23 cellular contexts compared by ENCODE assay signal in the genomic region with DNA sequence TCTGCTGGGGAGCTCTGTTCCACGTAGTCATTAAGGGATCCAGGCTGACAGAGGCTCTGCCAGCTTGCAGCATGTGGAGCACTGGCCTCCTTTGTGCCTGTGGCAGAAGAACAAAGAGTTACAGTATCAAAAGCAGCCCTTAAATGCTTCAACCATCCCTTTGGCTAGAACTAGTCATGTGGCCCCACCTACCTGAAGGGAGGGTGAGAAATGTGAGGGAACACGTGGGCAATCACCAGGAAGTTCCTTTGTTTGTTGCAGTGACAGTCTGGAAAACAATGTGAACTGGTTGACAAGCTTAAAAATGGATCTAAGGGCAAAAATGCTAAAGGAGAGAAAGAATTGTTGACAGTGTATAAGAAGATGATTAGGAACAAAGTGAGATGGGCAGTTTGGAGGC.
"Had no signal": no experiment of that assay in that cellular context is flagged by ENCODE, and none has a peak within 500 bp of the region (broad histone marks: within the 10 kb centered on the region; RNA-seq: fewer than 3 reads in every experiment).

No MANE protein-coding gene starts in this region.

- H3K36me3 Mint-ChIP-seq: activated naive CD4-positive, alpha-beta T cell treated with anti-CD3 and anti-CD28 coated beads, Interleukin-2, amount 50 U/mL, for 24 hours; memory B cell; naive B cell had no signal

- FAIRE-seq: astrocyte, urothelium cell line had no signal

- H3K36me3 ChIP-seq: cardiac muscle cell, left ventricle myocardium inferior, right atrium auricular region, tibial nerve, WERI-Rb-1 had no signal

- H3K27ac ChIP-seq: cardiac muscle cell, left ventricle myocardium inferior, right atrium auricular region, tibial nerve, WERI-Rb-1 had no signal

- H3K4me3 Mint-ChIP-seq: activated naive CD4-positive, alpha-beta T cell treated with anti-CD3 and anti-CD28 coated beads, Interleukin-2, amount 50 U/mL, for 24 hours; activated T-cell treated with anti-CD3 and anti-CD28 coated beads, Interleukin-2, amount 50 U/mL, for 72 hours; dendritic cell treated with granulocyte-macrophage colony-stimulating factor and Interleukin-4, amounts not matched to agents 40 ng/mL and 50 ng/mL, for 4 days; memory B cell; neural crest cell had no signal

- H3K27me3 Mint-ChIP-seq: activated naive CD4-positive, alpha-beta T cell treated with anti-CD3 and anti-CD28 coated beads, Interleukin-2, amount 50 U/mL, for 24 hours; dendritic cell treated with granulocyte-macrophage colony-stimulating factor and Interleukin-4, amounts not matched to agents 40 ng/mL and 50 ng/mL, for 4 days; naive B cell had no signal

- DNase-seq: activated CD4-positive, alpha-beta T cell treated with anti-CD3 and anti-CD28 coated beads, Interleukin-2, amount 50 U/mL, for 4 hours; activated gamma-delta T cell; activated T-cell treated with anti-CD3 and anti-CD28 coated beads, Interleukin-2, amount 50 U/mL, for 72 hours; hypothalamus; left ventricle myocardium inferior; mucosa of descending colon; naive B cell; stimulated activated CD4-positive, alpha-beta T cell treated with anti-CD3 and anti-CD28 coated beads, Interleukin-12 subunit alpha, Interleukin-12 subunit beta, amount 100 ng/mL, for 4 hours; stimulated activated CD4-positive, alpha-beta T cell treated with anti-CD3 and anti-CD28 coated beads, Interleukin-2, amount 100 ng/mL, for 24 hours; stimulated activated naive CD4-positive, alpha-beta T cell treated with Interleukin-2 at 50 U/mL for 16 hours; substantia nigra; T-helper 2 cell; WERI-Rb-1 had no signal

- H3K27me3 ChIP-seq: cardiac muscle cell, right atrium auricular region, tibial nerve had no signal

- H3K4me1 ChIP-seq: left ventricle myocardium inferior, right atrium auricular region, tibial nerve had no signal

- H3K27ac Mint-ChIP-seq: activated naive CD4-positive, alpha-beta T cell treated with anti-CD3 and anti-CD28 coated beads, Interleukin-2, amount 50 U/mL, for 24 hours; activated T-cell treated with anti-CD3 and anti-CD28 coated beads, Interleukin-2, amount 50 U/mL, for 72 hours; dendritic cell treated with granulocyte-macrophage colony-stimulating factor and Interleukin-4, amounts not matched to agents 40 ng/mL and 50 ng/mL, for 4 days; memory B cell; naive B cell; progenitor cell of endocrine pancreas had no signal

- H3K4me1 Mint-ChIP-seq: activated naive CD4-positive, alpha-beta T cell treated with anti-CD3 and anti-CD28 coated beads, Interleukin-2, amount 50 U/mL, for 24 hours; memory B cell; naive B cell; neural crest cell had no signal

- H3K9me3 ChIP-seq: mucosa of descending colon had no signal

- H3K4me3 ChIP-seq: cardiac muscle cell, left ventricle myocardium inferior, mucosa of descending colon, right atrium auricular region, tibial nerve had no signal

- ATAC-seq: activated T-cell treated with anti-CD3 and anti-CD28 coated beads, Interleukin-2, amount 50 U/mL, for 72 hours; mucosa of descending colon had no signal
